In the genomic region with DNA sequence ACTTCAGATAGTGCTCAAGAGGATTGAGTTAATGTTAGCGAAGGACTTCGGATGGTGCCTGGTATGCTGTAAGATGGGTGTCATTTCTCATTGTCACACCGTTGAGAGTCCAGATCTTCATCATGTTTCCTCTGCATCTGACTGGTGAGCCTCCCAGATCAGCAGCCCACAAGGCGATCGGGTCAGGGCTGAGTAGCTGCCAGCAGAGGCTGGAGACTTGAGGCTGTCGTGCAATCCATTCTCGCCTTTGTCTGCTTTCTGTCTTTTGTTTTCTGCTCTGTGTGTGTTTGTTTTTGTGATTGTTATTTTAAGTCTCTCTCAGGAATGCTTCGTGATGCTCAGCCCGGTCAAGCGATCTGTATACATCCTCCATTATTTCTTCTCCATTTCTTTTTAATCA, we compare ENCODE assay signal across 18 cellular contexts.
"Had no signal": no experiment of that assay in that cellular context is flagged by ENCODE, and none has a peak within 500 bp of the region (broad histone marks: within the 10 kb centered on the region; RNA-seq: fewer than 3 reads in every experiment).

No MANE protein-coding gene starts in this region.

- H3K36me3 Mint-ChIP-seq: activated naive CD4-positive, alpha-beta T cell treated with anti-CD3 and anti-CD28 coated beads, Interleukin-2, amount 50 U/mL, for 24 hours; natural killer cell had no signal

- H3K4me3 ChIP-seq: body of pancreas, esophagus muscularis mucosa, left lung, suprapubic skin, upper lobe of left lung had no signal

- H3K36me3 ChIP-seq: esophagus muscularis mucosa, left lung, suprapubic skin, upper lobe of left lung had no signal

- H3K27ac ChIP-seq: body of pancreas, esophagus muscularis mucosa, left lung, suprapubic skin, upper lobe of left lung had no signal

- H3K27me3 ChIP-seq: body of pancreas, esophagus muscularis mucosa, left lung, suprapubic skin, upper lobe of left lung had no signal

- H3K27ac Mint-ChIP-seq: activated naive CD4-positive, alpha-beta T cell treated with anti-CD3 and anti-CD28 coated beads, Interleukin-2, amount 50 U/mL, for 24 hours; natural killer cell had no signal

- H3K9me3 Mint-ChIP-seq: activated naive CD4-positive, alpha-beta T cell treated with anti-CD3 and anti-CD28 coated beads, Interleukin-2, amount 50 U/mL, for 24 hours; natural killer cell had no signal

- H3K4me1 Mint-ChIP-seq: activated naive CD4-positive, alpha-beta T cell treated with anti-CD3 and anti-CD28 coated beads, Interleukin-2, amount 50 U/mL, for 24 hours had no signal

- ATAC-seq: body of pancreas; left lung; stimulated activated naive CD8-positive, alpha-beta T cell treated with anti-CD3 and anti-CD28 coated beads, Interleukin-15, Interleukin-2, amounts not matched to agents 100 U/mL and 50 U/mL, for 24 hours had no signal

- H3K4me3 Mint-ChIP-seq: activated naive CD4-positive, alpha-beta T cell treated with anti-CD3 and anti-CD28 coated beads, Interleukin-2, amount 50 U/mL, for 24 hours; natural killer cell had no signal

- DNase-seq: activated CD4-positive, CD25-positive, alpha-beta regulatory T cell; body of pancreas; cerebellar nuclear complex; dermis blood vessel endothelial cell; glutamatergic neuron; left lung; natural killer cell; stimulated activated CD4-positive, alpha-beta T cell treated with anti-CD3 and anti-CD28 coated beads, Interleukin-2, amount 100 ng/mL, for 48 hours; stimulated activated CD8-positive, alpha-beta memory T cell treated with anti-CD3 and anti-CD28 coated beads, Interleukin-4, amount 100 ng/mL, for 48 hours; stimulated activated naive CD8-positive, alpha-beta T cell treated with anti-CD3 and anti-CD28 coated beads, Interleukin-15, Interleukin-2, amounts not matched to agents 100 U/mL and 50 U/mL, for 24 hours; T-helper 2 cell; upper lobe of left lung had no signal

- H3K4me1 ChIP-seq: body of pancreas, left lung, upper lobe of left lung had no signal

- FAIRE-seq: endometrium, keratinocyte, TTC549 had no signal

- H3K9me3 ChIP-seq: body of pancreas, esophagus muscularis mucosa, left lung, suprapubic skin, upper lobe of left lung had no signal
